In the genomic region with DNA sequence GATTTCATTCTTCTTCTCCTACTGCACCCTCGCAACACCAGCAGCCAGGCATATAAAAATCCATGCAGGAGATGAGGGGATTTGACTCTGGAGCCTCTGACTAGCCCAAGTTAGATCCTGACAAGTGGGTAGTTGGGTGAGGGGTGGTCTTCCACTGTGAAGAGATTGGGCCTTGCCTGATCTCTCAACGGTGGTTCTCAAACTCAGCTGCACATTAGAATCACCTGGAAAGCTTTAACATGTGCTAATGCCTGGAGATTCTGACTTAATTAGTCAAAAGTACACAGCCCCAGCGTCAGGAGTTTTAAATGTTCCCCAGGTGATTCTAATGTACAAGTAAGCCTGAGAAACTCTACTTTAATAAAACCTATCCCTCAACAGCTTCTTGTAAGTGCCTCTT, we compare ENCODE assay signal across 32 cellular contexts.
"Had no signal": no experiment of that assay in that cellular context is flagged by ENCODE, and none has a peak within 500 bp of the region (broad histone marks: within the 10 kb centered on the region; RNA-seq: fewer than 3 reads in every experiment).

No MANE protein-coding gene starts in this region.

- DNase-seq: activated CD4-positive, alpha-beta memory T cell treated with anti-CD3 and anti-CD28 coated beads, Interleukin-2, amount 10 ng/mL, durations not matched to agents 7 days and 5 days; activated CD4-positive, alpha-beta T cell treated with anti-CD3 and anti-CD28 coated beads for 1 hour; activated CD4-positive, alpha-beta T cell treated with anti-CD3 and anti-CD28 coated beads for 36 hours; activated CD4-positive, alpha-beta T cell treated with anti-CD3 and anti-CD28 coated beads for 48 hours; activated CD4-positive, alpha-beta T cell treated with anti-CD3 and anti-CD28 coated beads, Interleukin-2, amount 10 ng/mL, durations not matched to agents 7 days and 5 days; activated CD4-positive, alpha-beta T cell treated with anti-CD3 and anti-CD28 coated beads, Interleukin-2, amount 50 U/mL, for 48 hours; activated CD4-positive, CD25-positive, alpha-beta regulatory T cell; activated CD8-positive, alpha-beta memory T cell treated with anti-CD3 and anti-CD28 coated beads for 24 hours; activated CD8-positive, alpha-beta memory T cell treated with anti-CD3 and anti-CD28 coated beads, Interleukin-2, amount 10 ng/mL, durations not matched to agents 7 days and 5 days; activated CD8-positive, alpha-beta memory T cell treated with anti-CD3 and anti-CD28 coated beads, Interleukin-2, amount 50 U/mL, for 48 hours; activated CD8-positive, alpha-beta T cell treated with anti-CD3 and anti-CD28 coated beads, Interleukin-2, amount 10 ng/mL, durations not matched to agents 7 days and 5 days; activated effector memory CD4-positive, alpha-beta T cell treated with anti-CD3 and anti-CD28 coated beads, Interleukin-2, amount 50 U/mL, for 16 hours; activated gamma-delta T cell treated with Interleukin-2 at 50 U/mL for 16 hours; activated naive CD4-positive, alpha-beta T cell; activated naive CD4-positive, alpha-beta T cell treated with anti-CD3 and anti-CD28 coated beads for 36 hours; activated naive CD4-positive, alpha-beta T cell treated with anti-CD3 and anti-CD28 coated beads, Interleukin-2, amount 50 U/mL, for 16 hours; activated naive CD8-positive, alpha-beta T cell treated with anti-CD3 and anti-CD28 coated beads for 36 hours; activated T-cell treated with anti-CD3 and anti-CD28 coated beads, Interleukin-2, amount 50 U/mL, for 4 hours; activated T-cell treated with anti-CD3 and anti-CD28 coated beads, Interleukin-2, amount 50 U/mL, for 72 hours; adrenal gland; amniotic stem cell; aorta; body of pancreas; brain microvascular endothelial cell; central memory CD4-positive, alpha-beta T cell; cerebellar nuclear complex; T-helper 1 cell; T-helper 2 cell; T-helper 9 cell; WERI-Rb-1 had no signal

- FAIRE-seq: astrocyte, TTC549 had no signal
